ENCODE assay signal across 8 cellular contexts in genomic region chr19:12333162-12334159, GRCh38. TPM values are rescaled to one million over a fixed set of nuclear protein-coding genes. Genes with fewer than 3 reads are reported as not detected.
A peak's percentile ranks its signal among the peaks of the same experiment; 100 is the strongest.
DNase-seq lines count a peak whose midpoint lies in the region; ATAC-seq and TF ChIP-seq lines count a peak whose summit lies in the region.

TSS of gene ZNF563 (minus strand) at chr19:12333633. CDS start at chr19:12333482, 151 bp downstream.

- H4K91ac ChIP-seq in H9 (ENCODE audit: insufficient read length, low read depth, low read length) (no peak within 1 kb of the TSS), trophoblast cell (ENCODE audit: low read depth, low read length) (peak within 1 kb of the TSS; percentile 73)

- H2BK5ac ChIP-seq in H9 (ENCODE audit: insufficient read length, low read length), result no peak within 1 kb of the TSS
- H2BK5ac ChIP-seq in trophoblast cell (ENCODE audit: low read depth, low read length, poor library complexity), result peak within 1 kb of the TSS; percentile 65

- H2BK12ac ChIP-seq in H9 (ENCODE audit: insufficient read length, low read depth, low read length), result no peak within 1 kb of the TSS
- no peak within 1 kb of the TSS for H2BK12ac ChIP-seq in trophoblast cell (ENCODE audit: low read length)

- TF ChIP-seq CTCF in H9 (conservative IDR thresholded peaks at IDR 0.05) (no peak), adrenal gland (IDR thresholded peaks at IDR 0.05) (no peak), heart left ventricle (IDR thresholded peaks at IDR 0.05) (no peak), tibial nerve (IDR thresholded peaks at IDR 0.05) (peak in 1 of 5 experiments; percentile 19)

- H3K4me2 ChIP-seq in H9 (ENCODE audit: insufficient read depth, insufficient read length, low read length), result peak within 1 kb of the TSS; percentile 53
- peak within 1 kb of the TSS; percentile 76 for H3K4me2 ChIP-seq in trophoblast cell (ENCODE audit: low read length)

- H3K9ac ChIP-seq in H9 (ENCODE audit: extremely low read depth, insufficient read length, low read length) (peak within 1 kb of the TSS; percentile 69), trophoblast cell (ENCODE audit: low read length) (peak within 1 kb of the TSS; percentile 75)

- H3K9me3 ChIP-seq in H9 (ENCODE audit: control insufficient read depth, low read depth, low read length) (no peaks in the 10 kb centered on the region), MG63 (peaks cover 2% of the 10 kb centered on the region), adrenal gland (replicated peaks in 1 of 3) (no peaks in the 10 kb centered on the region), heart left ventricle (no peaks in the 10 kb centered on the region), trophoblast cell (ENCODE audit: insufficient read depth, low read depth, low read length) (peaks cover 2% of the 10 kb centered on the region), tibial nerve (no peaks in the 10 kb centered on the region)

- H3K79me1 ChIP-seq in H9 (ENCODE audit: insufficient read depth, low read depth, low read length, poor library complexity, severe bottlenecking), result no peaks in the 10 kb centered on the region
- peaks cover 7% of the 10 kb centered on the region for H3K79me1 ChIP-seq in trophoblast cell (ENCODE audit: low read length)

- intact Hi-C loops in adrenal gland (cut with DNase I), result no loop called here
- intact Hi-C loops in heart left ventricle (cut with DNase I), result loop anchor here in 7 of 10 donors (1.0 to 5.0 kb wide), 6 partner anchors 31 to 69 kb away; partner anchors contain the start of genes ZNF44 (in 5 of the 7), ZNF442 (in 4 of the 7) and ZNF799 (in 1 of the 7)

- H2BK120ac ChIP-seq in H9 (ENCODE audit: low read depth, low read length, poor library complexity, severe bottlenecking), result no peak within 1 kb of the TSS
- H2BK120ac ChIP-seq in trophoblast cell (ENCODE audit: insufficient read depth, low read length, poor library complexity), result peak within 1 kb of the TSS; percentile 34

- peak within 1 kb of the TSS; percentile 17 to 98 (median 91); a peak in 4 of 7 replicates for H3K27ac Mint-ChIP-seq in H9

- no peak within 1 kb of the TSS for H3K23ac ChIP-seq in H9 (ENCODE audit: insufficient read length, low read depth, low read length)
- H3K23ac ChIP-seq in trophoblast cell (ENCODE audit: low read length), result no peak within 1 kb of the TSS

- no peak within 1 kb of the TSS for H4K8ac ChIP-seq in H9 (replicated peaks; ENCODE audit: insufficient read length, low read depth, low read length)
- peak within 1 kb of the TSS; percentile 85 for H4K8ac ChIP-seq in trophoblast cell (ENCODE audit: low read depth, low read length)

- no peak within 1 kb of the TSS for H4K5ac ChIP-seq in H9 (ENCODE audit: insufficient read length, low read depth, low read length)

- DNase-seq in GF-D8 (lab: John Stamatoyannopoulos, UW) (peak; percentile 88), H9 (peak; percentile 98), MG63 (peak; percentile 97), SW480 (ENCODE audit: low spot score) (peak; percentile 94), adrenal gland (peak; percentile 98 to 99 (median 99)), heart left ventricle (peak; percentile 96 to 99 (median 98)), trophoblast cell (peak; percentile 66 to 76), tibial nerve (ENCODE audit: low spot score in 2 of 2) (peak; percentile 98 to 100)

- WGBS in H9 (ENCODE audit: extremely low coverage, insufficient read length, low lambda C conversion rate), result no CpG with 5 or more reads among the region's 55 CpGs
- 1 to 3% (median 1%) methylated on average over 15 to 55 of the region's 55 CpGs for WGBS in adrenal gland, 4 donors
- WGBS in heart left ventricle, 4 donors, result 1% methylated on average over 35 to 55 of the region's 55 CpGs
- no CpG with 5 or more reads among the region's 55 CpGs for WGBS in trophoblast cell (ENCODE audit: extremely low coverage, insufficient coverage, insufficient read length)
- 4% methylated on average over 15 to 28 of the region's 55 CpGs for WGBS in tibial nerve, 2 donors

- H3K4me3 ChIP-seq in MG63 (peak within 1 kb of the TSS; percentile 62), adrenal gland (peak within 1 kb of the TSS; percentile 30 to 83 (median 58)), heart left ventricle (peak within 1 kb of the TSS; percentile 63 to 99 (median 80)), trophoblast cell (ENCODE audit: low read depth, low read length) (peak within 1 kb of the TSS; percentile 74), tibial nerve (peak within 1 kb of the TSS; percentile 63 to 89 (median 83))

- H3K27me3 ChIP-seq in H9 (ENCODE audit: insufficient read depth, low read length), result no peaks in the 10 kb centered on the region
- H3K27me3 ChIP-seq in MG63, result no peaks in the 10 kb centered on the region; the same call in 1 of the 2 replicates
- no peaks in the 10 kb centered on the region for H3K27me3 ChIP-seq in adrenal gland
- no peaks in the 10 kb centered on the region for H3K27me3 ChIP-seq in heart left ventricle
- no peaks in the 10 kb centered on the region for H3K27me3 ChIP-seq in trophoblast cell (ENCODE audit: insufficient read depth, low read length)
- H3K27me3 ChIP-seq in tibial nerve, result no peaks in the 10 kb centered on the region

- H4K20me1 ChIP-seq in H9 (ENCODE audit: control insufficient read depth, insufficient read depth, insufficient read length), result no peaks in the 10 kb centered on the region

- no peak within 1 kb of the TSS for H3K56ac ChIP-seq in H9 (ENCODE audit: insufficient read length, low read depth, low read length)

- H3T11ph ChIP-seq in H9 (ENCODE audit: low read length), result no peak within 1 kb of the TSS

- H3K27ac ChIP-seq in H9 (ENCODE audit: insufficient read length, low read depth, low read length), result no peak within 1 kb of the TSS
- H3K27ac ChIP-seq in adrenal gland, result peak within 1 kb of the TSS; percentile 26 to 95 (median 86)
- peak within 1 kb of the TSS; percentile 79 to 97 (median 90) for H3K27ac ChIP-seq in heart left ventricle
- H3K27ac ChIP-seq in trophoblast cell (ENCODE audit: low read depth, low read length), result peak within 1 kb of the TSS; percentile 1
- peak within 1 kb of the TSS; percentile 81 to 95 (median 87) for H3K27ac ChIP-seq in tibial nerve

- H3K36me3 ChIP-seq in MG63 (no peaks in the 10 kb centered on the region), adrenal gland (replicated peaks in 1 of 2) (no peaks in the 10 kb centered on the region), heart left ventricle (no peaks in the 10 kb centered on the region), trophoblast cell (ENCODE audit: control insufficient read depth in 1 of 2, insufficient read depth in 2 of 2, low read length in 2 of 2) (no peaks in the 10 kb centered on the region), tibial nerve (no peaks in the 10 kb centered on the region)

- peaks cover 3 to 7% of the 10 kb centered on the region in 2 experiments; a peak in 4 of 5 replicates for H3K9me3 Mint-ChIP-seq in H9

- no peak within 1 kb of the TSS for H2BK20ac ChIP-seq in H9 (ENCODE audit: low read depth, low read length, poor library complexity, severe bottlenecking)

- H3K27me3 Mint-ChIP-seq in H9 (ENCODE audit: low read depth), result peaks cover 17% of the 10 kb centered on the region

- peaks cover 0 to 2% (median 0%) of the 10 kb centered on the region in 3 experiments; a peak in 2 of 7 replicates for H3K36me3 Mint-ChIP-seq in H9 (ENCODE audit: insufficient read depth in 1 of 3, low read depth in 3 of 3)

- peak within 1 kb of the TSS; percentile 91 to 96 for H3K4me3 Mint-ChIP-seq in H9

- TF ChIP-seq POLR2A in adrenal gland (IDR thresholded peaks at IDR 0.05) (peak; percentile 78 to 94), heart left ventricle (IDR thresholded peaks at IDR 0.05) (peak; percentile 46 to 95), tibial nerve (IDR thresholded peaks at IDR 0.05) (peak; percentile 82 to 88)

- peaks cover 18 to 19% of the 10 kb centered on the region in 2 experiments for H3K4me1 Mint-ChIP-seq in H9

- ATAC-seq in heart left ventricle, result peak; percentile 97 to 99 (median 99)

- peak in 1 of 2 donors; percentile 94 for TF ChIP-seq EP300 in tibial nerve (IDR thresholded peaks at IDR 0.05)

- H2AK5ac ChIP-seq in H9 (ENCODE audit: insufficient read length, low read length), result no peak within 1 kb of the TSS
- H2AK5ac ChIP-seq in trophoblast cell (ENCODE audit: low read length), result no peak within 1 kb of the TSS

- H3K4ac ChIP-seq in H9 (ENCODE audit: low read depth, low read length) (no peak within 1 kb of the TSS), trophoblast cell (ENCODE audit: low read depth, low read length) (peak within 1 kb of the TSS; percentile 22)

- no peaks in the 10 kb centered on the region for H3K79me2 ChIP-seq in H9 (ENCODE audit: insufficient read depth, low read length)
- peaks cover 4% of the 10 kb centered on the region for H3K79me2 ChIP-seq in trophoblast cell (ENCODE audit: control insufficient read depth, insufficient read depth, low read length, poor library complexity)

- H4K12ac ChIP-seq in trophoblast cell (ENCODE audit: low read depth, low read length), result peak within 1 kb of the TSS; percentile 76

- H3K14ac ChIP-seq in H9 (ENCODE audit: insufficient read depth, low read length), result no peak within 1 kb of the TSS; the same call in 1 of the 2 replicates
- peak within 1 kb of the TSS; percentile 65 for H3K14ac ChIP-seq in trophoblast cell (ENCODE audit: low read length)

- H2AFZ ChIP-seq in H9 (ENCODE audit: low read length) (no peak within 1 kb of the TSS), trophoblast cell (ENCODE audit: insufficient read depth, low read length, poor library complexity) (peak within 1 kb of the TSS; percentile 79)

- no peaks in the 10 kb centered on the region; the same call in 1 of the 2 replicates for H3K4me1 ChIP-seq in H9 (ENCODE audit: insufficient read depth, low read length)
- peaks cover 7 to 25% of the 10 kb centered on the region in 2 donors for H3K4me1 ChIP-seq in adrenal gland (replicated peaks in 1 of 2)
- H3K4me1 ChIP-seq in heart left ventricle, result peaks cover 0 to 37% (median 17%) of the 10 kb centered on the region in 12 donors
- peaks cover 6 to 13% of the 10 kb centered on the region in 2 experiments for H3K4me1 ChIP-seq in trophoblast cell (ENCODE audit: control insufficient read depth in 1 of 2, insufficient read depth in 2 of 2, low read length in 2 of 2)
- H3K4me1 ChIP-seq in tibial nerve, result peaks cover 0 to 18% (median 3%) of the 10 kb centered on the region in 4 donors

- H3K18ac ChIP-seq in H9 (ENCODE audit: insufficient read length, low read depth, low read length) (no peak within 1 kb of the TSS), trophoblast cell (ENCODE audit: low read length) (peak within 1 kb of the TSS; percentile 72)

- H3K23me2 ChIP-seq in H9 (ENCODE audit: insufficient read length, low read depth, low read length, poor library complexity, severe bottlenecking), result peaks cover 5% of the 10 kb centered on the region

- no peak within 1 kb of the TSS for H2BK15ac ChIP-seq in H9 (ENCODE audit: low read depth, low read length)

RNA-seq across cellular contexts. Expression of gene ZNF563, which starts in this region (rescaled TPM):
- total RNA-seq in H9 (2021), result 1.9 TPM in 2 replicates
- total RNA-seq in MG63 (2014; rRNA removed; shearing (Covaris generic); ENCODE audit: low replicate concordance), result 4.3 and 31.8 TPM in 2 replicates
- 10 to 100 TPM in 2 of 8 donors, 1 to 10 TPM in 6; 1.8 to 10.6 (median 5.1) TPM for total RNA-seq in adrenal gland
- 1 to 10 TPM; 1.8 to 5.2 (median 2.7) TPM for polyA plus RNA-seq in adrenal gland
- total RNA-seq in heart left ventricle, result 1 to 10 TPM; 1.5 to 6.9 (median 3.8) TPM
- 1 to 10 TPM; 1.9 to 2.8 TPM for polyA plus RNA-seq in heart left ventricle
- 1.3 TPM in 2 replicates for polyA plus RNA-seq in trophoblast cell (2013)
- 10 to 100 TPM in 1 of 4 donors, 1 to 10 TPM in 3; 2.1 to 14.2 (median 4.1) TPM for total RNA-seq in tibial nerve

Comparison
In these comparisons a context has a peak if more than half of its experiments do, and no peak if none do; other contexts are left out.
1. intact Hi-C loops: an anchor here in heart left ventricle (1.0 to 5.0 kb wide); none called in adrenal gland.